In the genomic region with DNA sequence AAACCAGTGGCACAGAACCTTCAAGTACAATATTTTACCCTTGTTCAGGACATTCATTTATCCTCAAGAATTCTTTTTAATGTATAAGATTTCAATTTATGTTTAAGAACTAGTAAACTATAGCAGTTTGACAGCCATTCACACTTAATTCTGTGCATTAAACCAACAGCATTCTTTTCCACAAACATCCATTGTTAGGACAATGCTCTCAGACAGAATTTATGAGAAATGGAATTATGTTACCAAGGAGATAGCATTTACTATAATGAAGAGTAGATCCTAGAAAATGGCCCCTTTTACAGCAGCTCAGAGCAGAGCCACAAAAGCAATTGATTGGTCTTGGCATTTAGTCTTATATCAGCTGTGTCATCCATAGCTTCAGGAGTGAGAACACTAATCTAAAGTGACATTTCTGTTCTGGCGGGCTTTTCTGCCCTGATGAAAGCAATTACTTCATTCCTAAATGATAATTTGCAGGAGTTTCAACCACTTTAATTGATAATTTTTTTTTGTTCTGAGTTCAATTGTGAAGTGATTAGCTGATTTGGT, we compare ENCODE assay signal across 27 cellular contexts.
"Had no signal": no experiment of that assay in that cellular context is flagged by ENCODE, and none has a peak within 500 bp of the region (broad histone marks: within the 10 kb centered on the region; RNA-seq: fewer than 3 reads in every experiment).

No MANE protein-coding gene starts in this region.

- H2AFZ ChIP-seq: hepatocyte, neural progenitor cell, parathyroid adenoma had no signal

- H3K4me1 ChIP-seq: esophagus muscularis mucosa, foreskin keratinocyte, gastroesophageal sphincter, heart left ventricle, left lung, neural progenitor cell, parathyroid adenoma, right atrium auricular region, stomach, thyroid gland, vagina had no signal

- H3K9ac ChIP-seq: neural progenitor cell, parathyroid adenoma had no signal

- DNase-seq: dermis blood vessel endothelial cell; effector memory CD4-positive, alpha-beta T cell; foreskin keratinocyte; heart left ventricle; kidney; left lung; mesenchymal stem cell; mucosa of descending colon; naive B cell; stimulated activated CD4-positive, alpha-beta T cell treated with anti-CD3 and anti-CD28 coated beads, Interleukin-12 subunit alpha, Interleukin-12 subunit beta, amount 100 ng/mL, for 4 hours; stimulated activated CD4-positive, alpha-beta T cell treated with anti-CD3 and anti-CD28 coated beads, Interleukin-1b, Interleukin-23, amount 100 ng/mL, for 48 hours; stimulated activated CD4-positive, alpha-beta T cell treated with anti-CD3 and anti-CD28 coated beads, Interleukin-4, amount 100 ng/mL, for 1 hour; stimulated activated CD8-positive, alpha-beta memory T cell treated with anti-CD3 and anti-CD28 coated beads, Interleukin-4, amount 100 ng/mL, for 48 hours; stimulated activated naive CD4-positive, alpha-beta T cell; stomach; thyroid gland; trophoblast cell had no signal

- H3K27me3 ChIP-seq: esophagus muscularis mucosa, gastroesophageal sphincter, heart left ventricle, hepatocyte, left lung, neural progenitor cell, right atrium auricular region, stomach, thyroid gland, vagina had no signal

- H3K79me2 ChIP-seq: hepatocyte, parathyroid adenoma had no signal

- ATAC-seq: foreskin keratinocyte; gastroesophageal sphincter; heart left ventricle; left lung; mucosa of descending colon; natural killer cell treated with Interleukin-12 subunit alpha and Interleukin-12 subunit beta and Interleukin-15 and Interleukin-18, amount 100 ng/mL, for 72 hours; sciatic nerve had no signal

- H3K4me2 ChIP-seq: hepatocyte, neural progenitor cell, smooth muscle cell had no signal

- H3K36me3 ChIP-seq: esophagus muscularis mucosa, gastroesophageal sphincter, heart left ventricle, left lung, neural progenitor cell, right atrium auricular region, stomach, thyroid gland, vagina had no signal

- H3K27ac ChIP-seq: esophagus muscularis mucosa, foreskin keratinocyte, gastroesophageal sphincter, heart left ventricle, hepatocyte, left lung, neural progenitor cell, parathyroid adenoma, right atrium auricular region, stomach, thyroid gland, vagina had no signal

- H3K4me3 ChIP-seq: esophagus muscularis mucosa, gastroesophageal sphincter, heart left ventricle, hepatocyte, left lung, mucosa of descending colon, neural progenitor cell, right atrium auricular region, smooth muscle cell, stomach, thyroid gland, vagina had no signal

- H3K9me3 ChIP-seq: esophagus muscularis mucosa, gastroesophageal sphincter, heart left ventricle, left lung, mucosa of descending colon, right atrium auricular region, stomach, thyroid gland, vagina had no signal
